In the genomic region with DNA sequence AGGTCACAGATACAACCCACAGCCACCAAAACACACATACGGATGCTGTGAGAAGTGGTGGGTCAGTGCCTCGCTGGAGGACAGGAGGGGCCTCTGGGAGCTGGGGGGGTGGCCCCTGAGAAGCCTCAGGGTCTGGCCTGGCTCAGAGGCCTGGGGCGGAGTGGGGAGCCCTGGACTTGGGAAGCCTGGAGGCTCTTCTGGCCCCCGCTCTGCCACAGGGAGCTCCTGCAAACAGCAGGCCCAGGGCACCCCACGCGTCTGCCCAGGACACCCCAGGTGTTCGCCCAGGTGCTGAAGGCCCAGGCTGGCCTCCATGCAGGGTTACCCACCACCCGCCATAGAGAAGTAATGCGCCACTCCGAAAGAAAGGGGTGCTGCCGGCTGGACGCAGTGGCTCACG, we compare ENCODE assay signal across 14 cellular contexts. TPM values are rescaled to one million over a fixed set of nuclear protein-coding genes. Genes with fewer than 3 reads are reported as not detected.
A peak's percentile ranks its signal among the peaks of the same experiment; 100 is the strongest.
DNase-seq lines count a peak whose midpoint lies in the region; ATAC-seq, FAIRE-seq and TF ChIP-seq lines count a peak whose summit lies in the region.
"Had no signal": no experiment of that assay in that cellular context is flagged by ENCODE, and none has a peak within 500 bp of the region (broad histone marks: within the 10 kb centered on the region; RNA-seq: fewer than 3 reads in every experiment).

No MANE protein-coding gene starts in this region.

- no peaks in the 10 kb centered on the region for H3K27me3 Mint-ChIP-seq in astrocyte (ENCODE audit: low read depth, unreplicated experiment)

- H3K9me3 ChIP-seq in left ventricle myocardium inferior (replicated peaks) (no peaks in the 10 kb centered on the region), heart left ventricle (no peaks in the 10 kb centered on the region), astrocyte (ENCODE audit: insufficient read depth, low read depth, low read length) (no peaks in the 10 kb centered on the region), muscle layer of duodenum (ENCODE audit: control insufficient read depth in 1 of 2, low read length in 2 of 2) (no peaks in the 10 kb centered on the region), upper lobe of left lung (no peaks in the 10 kb centered on the region)

- H2AFZ ChIP-seq in astrocyte (ENCODE audit: low read depth, low read length): no peak overlapping the region

- no peak overlapping the region for H3K4me3 ChIP-seq in left ventricle myocardium inferior
- no peak overlapping the region for H3K4me3 ChIP-seq in heart left ventricle
- H3K4me3 ChIP-seq in astrocyte (ENCODE audit: insufficient read depth, low read depth, low read length): no peak overlapping the region
- H3K4me3 ChIP-seq in muscle layer of duodenum (ENCODE audit: low read depth in 1 of 2, low read length in 2 of 2): peak overlapping the region in 1 of 2 donors; percentile 70
- H3K4me3 ChIP-seq in upper lobe of left lung: no peak overlapping the region

- no peak for FAIRE-seq in astrocyte (lab: Jason Lieb, UNC)

- TF ChIP-seq POLR2A in heart left ventricle (IDR thresholded peaks at IDR 0.05) (no peak), upper lobe of left lung (IDR thresholded peaks at IDR 0.05) (no peak)

- H3K27me3 ChIP-seq in left ventricle myocardium inferior (ENCODE audit: low read depth): no peaks in the 10 kb centered on the region
- H3K27me3 ChIP-seq in heart left ventricle: no peaks in the 10 kb centered on the region
- no peaks in the 10 kb centered on the region for H3K27me3 ChIP-seq in astrocyte (ENCODE audit: insufficient read depth, low read length)
- H3K27me3 ChIP-seq in muscle layer of duodenum (ENCODE audit: low read depth, low read length): no peaks in the 10 kb centered on the region
- H3K27me3 ChIP-seq in upper lobe of left lung: no peaks in the 10 kb centered on the region

- no peaks in the 10 kb centered on the region for H3K9me3 Mint-ChIP-seq in astrocyte (ENCODE audit: unreplicated experiment)

- no peak for TF ChIP-seq EP300 in upper lobe of left lung (IDR thresholded peaks at IDR 0.05)

- 90 to 96% (median 93%) methylated on average over 11 to 13 of the region's 13 CpGs for WGBS in heart left ventricle, 4 donors
- WGBS in upper lobe of left lung, 2 donors: 92 to 97% methylated on average over 8 to 13 of the region's 13 CpGs

- peaks cover 13% of the 10 kb centered on the region for H3K36me3 ChIP-seq in left ventricle myocardium inferior
- H3K36me3 ChIP-seq in heart left ventricle: peaks cover 0 to 18% (median 7%) of the 10 kb centered on the region in 9 donors
- no peaks in the 10 kb centered on the region for H3K36me3 ChIP-seq in astrocyte (ENCODE audit: insufficient read depth, low read length)
- H3K36me3 ChIP-seq in muscle layer of duodenum (ENCODE audit: control insufficient read depth in 1 of 2, insufficient read depth in 2 of 2, low read length in 2 of 2): peaks cover 2% of the 10 kb centered on the region in 2 donors
- H3K36me3 ChIP-seq in upper lobe of left lung: peaks cover 0 to 11% (median 4%) of the 10 kb centered on the region in 4 donors

- ATAC-seq in heart left ventricle (no peak), upper lobe of left lung (ENCODE audit: low FRiP score in 2 of 2) (no peak), HG03432 (IDR thresholded peaks at IDR 0.05; ENCODE audit: unreplicated experiment) (no peak), HG03520 (IDR thresholded peaks at IDR 0.05; ENCODE audit: unreplicated experiment) (no peak)

- DNase-seq in left ventricle myocardium inferior (no peak), heart left ventricle (no peak), astrocyte (ENCODE audit: low read depth) (no peak), upper lobe of left lung (peak in 1 of 2 donors; percentile 54), MV-4-11 (lab: John Stamatoyannopoulos, UW) (no peak)
- DNase-seq: activated CD8-positive, alpha-beta memory T cell treated with anti-CD3 and anti-CD28 coated beads, Interleukin-2, amount 50 U/mL, for 4 hours; AML-193; GF-D8; NCI-H526; right cardiac atrium; SW 1271 had no signal

- intact Hi-C loops in left ventricle myocardium inferior (cut with micrococcal nuclease): no loop called here
- intact Hi-C loops in heart left ventricle (cut with DNase I): loop anchor here in 6 of 10 donors (2.0 to 10.0 kb wide), 5 partner anchors 26 to 256 kb away; partner anchors contain the start of genes STK25 (in 5 of the 6), FARP2 (in 2 of the 6), ATG4B (in 1 of the 6) and THAP4 (in 1 of the 6)

- peaks cover 45% of the 10 kb centered on the region for H4K20me1 ChIP-seq in astrocyte (ENCODE audit: insufficient read depth, low read length)

- peaks cover 4% of the 10 kb centered on the region for H3K36me3 Mint-ChIP-seq in astrocyte (ENCODE audit: low read depth, unreplicated experiment)

- H3K9ac ChIP-seq in astrocyte (ENCODE audit: low read length): peak overlapping the region; percentile 83

- H3K4me1 ChIP-seq in left ventricle myocardium inferior (peaks cover 54% of the 10 kb centered on the region), heart left ventricle (peaks cover 0 to 39% (median 20%) of the 10 kb centered on the region in 12 donors), astrocyte (ENCODE audit: insufficient read depth, low read length) (peaks cover 6% of the 10 kb centered on the region), muscle layer of duodenum (ENCODE audit: control insufficient read depth in 1 of 2, insufficient read depth in 2 of 2, low read length in 2 of 2) (peaks cover 4 to 21% of the 10 kb centered on the region in 2 donors), upper lobe of left lung (peaks cover 12 to 34% (median 24%) of the 10 kb centered on the region in 4 donors)

- H3K4me1 Mint-ChIP-seq in astrocyte (ENCODE audit: low read depth, unreplicated experiment): peaks cover 9% of the 10 kb centered on the region

- TF ChIP-seq CTCF in left ventricle myocardium inferior (IDR thresholded peaks at IDR 0.05; ENCODE audit: borderline replicate concordance): no peak
- no peak for TF ChIP-seq CTCF in heart left ventricle (IDR thresholded peaks at IDR 0.05)
- TF ChIP-seq CTCF in astrocyte (IDR thresholded peaks at IDR 0.05; ENCODE audit: insufficient read depth, low read depth, low read length): no peak
- no peak for TF ChIP-seq CTCF in upper lobe of left lung (IDR thresholded peaks at IDR 0.05)

- H3K27ac ChIP-seq in left ventricle myocardium inferior (replicated peaks): peak overlapping the region; percentile 87
- H3K27ac ChIP-seq in heart left ventricle: peak overlapping the region in 5 of 12 donors; percentile 70 to 90 (median 75)
- H3K27ac ChIP-seq in astrocyte (ENCODE audit: low read depth, low read length): no peak overlapping the region
- H3K27ac ChIP-seq in muscle layer of duodenum (ENCODE audit: low read length): peak overlapping the region; percentile 67
- H3K27ac ChIP-seq in upper lobe of left lung: peak overlapping the region; percentile 75 to 87 (median 86)

- H3K4me3 Mint-ChIP-seq in astrocyte (ENCODE audit: unreplicated experiment): peak overlapping the region; percentile 71

- H3K79me2 ChIP-seq in astrocyte (ENCODE audit: insufficient read depth, low read length): peaks cover 76% of the 10 kb centered on the region

- peak overlapping the region; percentile 47 for H3K27ac Mint-ChIP-seq in astrocyte (ENCODE audit: unreplicated experiment)

- H3K4me2 ChIP-seq in astrocyte (ENCODE audit: low read length): peak overlapping the region; percentile 89

RNA-seq across cellular contexts. Expression of gene THAP4, which starts 25.9 kb away (rescaled TPM):
- total RNA-seq in left ventricle myocardium inferior (68.8 TPM), heart left ventricle (100 to 1,000 TPM in 1 of 9 donors, 10 to 100 TPM in 8; 61.7 to 106 (median 74.2) TPM), astrocyte (46.0 and 47.2 TPM in 2 replicates), upper lobe of left lung (10 to 100 TPM; 36.6 to 85.9 (median 48.1) TPM)
- 100 to 1,000 TPM in 1 of 2 donors, 10 to 100 TPM in 1; 81.5 to 110 TPM for polyA plus RNA-seq in heart left ventricle

RNA-seq across cellular contexts. Expression of gene ATG4B, which starts 26.4 kb away (rescaled TPM):
- total RNA-seq in left ventricle myocardium inferior (39.9 TPM), heart left ventricle (10 to 100 TPM; 37.8 to 67.9 (median 48.3) TPM), astrocyte (75.4 and 83.2 TPM in 2 replicates), upper lobe of left lung (100 to 1,000 TPM in 1 of 6 donors, 10 to 100 TPM in 5; 53.1 to 213 (median 68.1) TPM)
- polyA plus RNA-seq in heart left ventricle: 10 to 100 TPM; 35.9 to 75.1 TPM

RNA-seq across cellular contexts. Expression of gene BOK, which starts 52.5 kb away (rescaled TPM):
- 2.4 TPM for total RNA-seq in left ventricle myocardium inferior
- total RNA-seq in heart left ventricle: 10 to 100 TPM in 3 of 9 donors, 1 to 10 TPM in 6; 1.7 to 22.3 (median 8.4) TPM
- polyA plus RNA-seq in heart left ventricle: 1 to 10 TPM; 1.4 to 9.6 TPM
- 64.2 and 64.9 TPM in 2 replicates for total RNA-seq in astrocyte
- total RNA-seq in upper lobe of left lung: 100 to 1,000 TPM in 1 of 6 donors, 10 to 100 TPM in 5; 42.9 to 143 (median 61.3) TPM
